In the genomic region with DNA sequence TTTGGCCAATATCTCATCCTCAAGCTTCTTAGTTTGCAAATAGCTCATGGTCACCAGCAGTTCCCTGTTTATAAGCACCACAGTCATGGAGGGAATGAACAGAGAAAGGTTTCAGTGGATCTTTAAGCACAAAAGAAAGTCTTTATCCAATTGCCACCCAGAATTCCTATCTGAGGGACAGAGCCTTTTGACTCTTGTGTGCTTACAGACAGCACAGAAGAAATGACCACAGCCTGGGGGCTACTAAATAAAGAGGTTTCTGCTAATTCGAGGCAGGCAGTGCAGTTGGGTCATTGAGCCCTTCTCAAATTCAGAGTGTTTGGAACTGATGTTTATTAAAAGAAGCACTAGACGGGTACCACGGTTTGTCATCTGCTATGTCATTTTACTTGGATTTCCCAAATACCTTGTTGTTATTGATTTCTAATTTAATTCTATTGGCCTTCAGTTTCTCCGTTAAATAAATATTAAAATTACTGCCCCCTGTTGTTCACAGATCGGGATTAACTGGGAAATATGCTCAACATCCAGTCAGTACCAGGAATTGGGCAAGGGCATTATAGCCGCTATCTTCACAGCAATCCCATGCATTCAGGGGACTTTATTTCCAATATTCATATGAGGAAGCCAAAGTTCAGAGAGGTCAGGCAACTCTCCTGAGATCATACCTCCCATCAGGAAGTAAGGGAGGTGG, we compare ENCODE assay signal across 15 cellular contexts. TPM values are rescaled to one million over a fixed set of nuclear protein-coding genes. Genes with fewer than 3 reads are reported as not detected.
A peak's percentile ranks its signal among the peaks of the same experiment; 100 is the strongest.
DNase-seq lines count a peak whose midpoint lies in the region; ATAC-seq and TF ChIP-seq lines count a peak whose summit lies in the region.
"Had no signal": no experiment of that assay in that cellular context is flagged by ENCODE, and none has a peak within 500 bp of the region (broad histone marks: within the 10 kb centered on the region; RNA-seq: fewer than 3 reads in every experiment).

No MANE protein-coding gene starts in this region.

- H3K27ac ChIP-seq in right atrium auricular region (peak overlapping the region; percentile 23 to 69), osteoblast (ENCODE audit: low read depth, low read length) (peak overlapping the region; percentile 52), uterus (peak overlapping the region; percentile 76 to 87)

- H3K9me3 ChIP-seq in right atrium auricular region (no peaks in the 10 kb centered on the region), osteoblast (ENCODE audit: low read depth, low read length) (no peaks in the 10 kb centered on the region), uterus (no peaks in the 10 kb centered on the region)
- H3K9me3 ChIP-seq: prostate gland had no signal

- H3K4me1 ChIP-seq in right atrium auricular region (peaks cover 0 to 84% of the 10 kb centered on the region in 2 donors), osteoblast (ENCODE audit: insufficient read depth, low read length) (peaks cover 58% of the 10 kb centered on the region), uterus (peaks cover 18 to 30% of the 10 kb centered on the region in 2 donors)
- H3K4me1 ChIP-seq: prostate gland had no signal

- ATAC-seq in GM21381 (IDR thresholded peaks at IDR 0.05; ENCODE audit: unreplicated experiment) = no peak
- ATAC-seq: HepG2 had no signal

- TF ChIP-seq CTCF in right atrium auricular region (IDR thresholded peaks at IDR 0.05) (no peak), fibroblast of mammary gland (conservative IDR thresholded peaks at IDR 0.05; ENCODE audit: control insufficient read depth, insufficient read depth, low read depth, low read length) (peak; percentile 7), osteoblast (IDR thresholded peaks at IDR 0.05; ENCODE audit: extremely low read depth, low read depth, low read length) (no peak), uterus (IDR thresholded peaks at IDR 0.05) (no peak)

- no peaks in the 10 kb centered on the region for H3K36me3 ChIP-seq in right atrium auricular region
- H3K36me3 ChIP-seq in osteoblast (ENCODE audit: insufficient read depth, low read length) = no peaks in the 10 kb centered on the region
- H3K36me3 ChIP-seq in uterus = no peaks in the 10 kb centered on the region
- H3K36me3 ChIP-seq: prostate gland had no signal

- H4K20me1 ChIP-seq in osteoblast (ENCODE audit: insufficient read depth, low read length) = peaks cover 14% of the 10 kb centered on the region

- no peak overlapping the region for H2AFZ ChIP-seq in osteoblast (ENCODE audit: low read length)

- intact Hi-C loops in cardiac septum (cut with DNase I) = loop anchor here (5.0 kb wide), 1 partner anchor 176 kb away; no protein-coding TSS in a partner anchor
- intact Hi-C loops in uterus (cut with DNase I; ENCODE audit: low total_unique reads) = no loop called here

- H3K4me2 ChIP-seq in osteoblast (ENCODE audit: insufficient read depth, low read length) = peak overlapping the region; percentile 40

- H3K79me2 ChIP-seq in osteoblast (ENCODE audit: insufficient read depth, low read length) = peaks cover 55% of the 10 kb centered on the region

- no peaks in the 10 kb centered on the region for H3K27me3 ChIP-seq in right atrium auricular region
- no peaks in the 10 kb centered on the region for H3K27me3 ChIP-seq in osteoblast (ENCODE audit: insufficient read depth, low read length)
- H3K27me3 ChIP-seq in uterus = no peaks in the 10 kb centered on the region

- H3K4me3 ChIP-seq in right atrium auricular region = no peak overlapping the region
- H3K4me3 ChIP-seq in fibroblast of mammary gland (ENCODE audit: control insufficient read depth, low read depth, low read length) = no peak overlapping the region
- H3K4me3 ChIP-seq in osteoblast (ENCODE audit: insufficient read depth, low read length) = no peak overlapping the region
- no peak overlapping the region for H3K4me3 ChIP-seq in uterus
- H3K4me3 ChIP-seq: prostate gland had no signal

- no peak for TF ChIP-seq POLR2A in uterus (IDR thresholded peaks at IDR 0.05)

- DNase-seq in right atrium auricular region (ENCODE audit: low spot score) = no peak
- no peak for DNase-seq in cardiac septum (ENCODE audit: low spot score)
- no peak for DNase-seq in fibroblast of mammary gland (ENCODE audit: low read depth)
- DNase-seq in osteoblast (ENCODE audit: insufficient read length, low spot score, missing footprints) = no peak
- DNase-seq in uterus = no peak
- no peak for DNase-seq in DMS153 (lab: John Stamatoyannopoulos, UW)
- no peak for DNase-seq in hippocampal formation (lab: John Stamatoyannopoulos, UW)
- DNase-seq: activated CD8-positive, alpha-beta memory T cell treated with anti-CD3 and anti-CD28 coated beads for 24 hours; activated effector memory CD4-positive, alpha-beta T cell treated with Interleukin-2 at 50 U/mL for 16 hours; effector CD8-positive, alpha-beta T cell; midbrain; MV-4-11 had no signal

RNA-seq across cellular contexts. Expression of gene PRICKLE2, which starts 3.6 kb away (rescaled TPM):
- total RNA-seq in right atrium auricular region (10 to 100 TPM; 18.4 to 22.2 TPM), cardiac septum (12.4 TPM), osteoblast (18.8 and 25.0 TPM in 2 replicates), uterus (10 to 100 TPM; 26.2 to 87.3 (median 47.9) TPM)
